11 cellular contexts compared by ENCODE assay signal in genomic region chr17:75758131-75758905, GRCh38. TPM values are rescaled to one million over a fixed set of nuclear protein-coding genes. Genes with fewer than 3 reads are reported as not detected.
A peak's percentile ranks its signal among the peaks of the same experiment; 100 is the strongest.
DNase-seq lines count a peak whose midpoint lies in the region; ATAC-seq, FAIRE-seq and TF ChIP-seq lines count a peak whose summit lies in the region.
"Had no signal": no experiment of that assay in that cellular context is flagged by ENCODE, and none has a peak within 500 bp of the region (broad histone marks: within the 10 kb centered on the region; RNA-seq: fewer than 3 reads in every experiment).

No MANE protein-coding gene starts in this region.

- H3K27me3 ChIP-seq in GM06990 (replicated peaks; ENCODE audit: control insufficient read depth, insufficient read depth, low read length) (no peaks in the 10 kb centered on the region), Karpas-422 (ENCODE audit: low read length) (no peaks in the 10 kb centered on the region), bronchial epithelial cell (ENCODE audit: control insufficient read depth, insufficient read depth, low read length) (no peaks in the 10 kb centered on the region), osteoblast (ENCODE audit: insufficient read depth, low read length) (no peaks in the 10 kb centered on the region)
- H3K27me3 ChIP-seq: transverse colon had no signal

- no peak for FAIRE-seq in bronchial epithelial cell (lab: Jason Lieb, UNC)

- H3K9me2 ChIP-seq in Karpas-422 (replicated peaks; ENCODE audit: insufficient read depth, low read length) = no peaks in the 10 kb centered on the region

- H3K4me3 ChIP-seq in GM06990 (replicated peaks; ENCODE audit: low read depth, low read length) (no peak overlapping the region), Karpas-422 (ENCODE audit: low read length) (no peak overlapping the region), bronchial epithelial cell (ENCODE audit: low read depth, low read length) (no peak overlapping the region), osteoblast (ENCODE audit: insufficient read depth, low read length) (no peak overlapping the region)
- H3K4me3 ChIP-seq: lung, transverse colon had no signal

- H3K9ac ChIP-seq in Karpas-422 (ENCODE audit: low read length) = no peak overlapping the region

- H3K9me3 Mint-ChIP-seq in stimulated activated memory B cell treated with anti-CD40 and anti-IgM and Interleukin-4, amounts not matched to agents 10 μg/mL and 1 μg/mL and 100 μg/mL, for 72 hours = no peaks in the 10 kb centered on the region

- no peak for DNase-seq in GM06990 (ENCODE audit: extremely low read depth, insufficient read length)
- peak; percentile 57 for DNase-seq in Karpas-422
- no peak for DNase-seq in bronchial epithelial cell (ENCODE audit: low read depth)
- peak; percentile 61 for DNase-seq in osteoblast (ENCODE audit: insufficient read length, low spot score, missing footprints)
- DNase-seq: GDM1, NCI-H1694, transverse colon had no signal

- TF ChIP-seq CTCF in GM06990 (IDR thresholded peaks at IDR 0.05; ENCODE audit: insufficient read depth, low read length, poor library complexity, severe bottlenecking) = peak; percentile 38
- TF ChIP-seq CTCF in bronchial epithelial cell (IDR thresholded peaks at IDR 0.05; ENCODE audit: insufficient read depth, low read length, severe bottlenecking) = peak; percentile 26
- TF ChIP-seq CTCF in osteoblast (IDR thresholded peaks at IDR 0.05; ENCODE audit: extremely low read depth, low read depth, low read length) = peak; percentile 27

- H3K27ac Mint-ChIP-seq in stimulated activated memory B cell treated with anti-CD40 and anti-IgM and Interleukin-4, amounts not matched to agents 10 μg/mL and 1 μg/mL and 100 μg/mL, for 72 hours = no peak overlapping the region

- H3K9me3 ChIP-seq in Karpas-422 (ENCODE audit: low read length) (no peaks in the 10 kb centered on the region), osteoblast (ENCODE audit: low read depth, low read length) (no peaks in the 10 kb centered on the region)
- H3K9me3 ChIP-seq: transverse colon had no signal

- H3K4me1 ChIP-seq in Karpas-422 (ENCODE audit: low read length) (peaks cover 11% of the 10 kb centered on the region), osteoblast (ENCODE audit: insufficient read depth, low read length) (peaks cover 9% of the 10 kb centered on the region)

- H3K36me3 Mint-ChIP-seq in stimulated activated memory B cell treated with anti-CD40 and anti-IgM and Interleukin-4, amounts not matched to agents 10 μg/mL and 1 μg/mL and 100 μg/mL, for 72 hours = peaks cover 17% of the 10 kb centered on the region

- H3K27me3 Mint-ChIP-seq in stimulated activated memory B cell treated with anti-CD40 and anti-IgM and Interleukin-4, amounts not matched to agents 10 μg/mL and 1 μg/mL and 100 μg/mL, for 72 hours = no peaks in the 10 kb centered on the region

- ATAC-seq in stimulated activated memory B cell treated with anti-CD40 and anti-IgM and Interleukin-4, amounts not matched to agents 10 μg/mL and 1 μg/mL and 100 μg/mL, for 72 hours = no peak
- ATAC-seq in GM18868 (IDR thresholded peaks at IDR 0.05; ENCODE audit: unreplicated experiment) = no peak
- ATAC-seq in GM21390 (IDR thresholded peaks at IDR 0.05; ENCODE audit: unreplicated experiment) = no peak

- no peaks in the 10 kb centered on the region for H3K79me2 ChIP-seq in Karpas-422 (ENCODE audit: low read length)
- no peaks in the 10 kb centered on the region for H3K79me2 ChIP-seq in osteoblast (ENCODE audit: insufficient read depth, low read length)

- H4K20me1 ChIP-seq in Karpas-422 (ENCODE audit: insufficient read depth, low read depth, low read length) = no peaks in the 10 kb centered on the region
- H4K20me1 ChIP-seq in osteoblast (ENCODE audit: insufficient read depth, low read length) = no peaks in the 10 kb centered on the region

- H2AFZ ChIP-seq in Karpas-422 (ENCODE audit: low read length) = no peak overlapping the region
- no peak overlapping the region for H2AFZ ChIP-seq in osteoblast (ENCODE audit: low read length)

- H3K36me3 ChIP-seq in GM06990 (ENCODE audit: control insufficient read depth, insufficient read depth, low read length) (no peaks in the 10 kb centered on the region), Karpas-422 (ENCODE audit: insufficient read depth, low read length) (no peaks in the 10 kb centered on the region), bronchial epithelial cell (ENCODE audit: control insufficient read depth, insufficient read depth, low read length) (peaks cover 41% of the 10 kb centered on the region), osteoblast (ENCODE audit: insufficient read depth, low read length) (no peaks in the 10 kb centered on the region)

- H3K27ac ChIP-seq in Karpas-422 (ENCODE audit: low read length) (no peak overlapping the region), osteoblast (ENCODE audit: low read depth, low read length) (no peak overlapping the region)
- H3K27ac ChIP-seq: transverse colon had no signal

- no peak overlapping the region for H3K4me2 ChIP-seq in Karpas-422 (ENCODE audit: low read depth, low read length, poor library complexity, severe bottlenecking)
- H3K4me2 ChIP-seq in osteoblast (ENCODE audit: insufficient read depth, low read length) = no peak overlapping the region

- peaks cover 21% of the 10 kb centered on the region for H3K4me1 Mint-ChIP-seq in stimulated activated memory B cell treated with anti-CD40 and anti-IgM and Interleukin-4, amounts not matched to agents 10 μg/mL and 1 μg/mL and 100 μg/mL, for 72 hours

- H3K4me3 Mint-ChIP-seq in stimulated activated memory B cell treated with anti-CD40 and anti-IgM and Interleukin-4, amounts not matched to agents 10 μg/mL and 1 μg/mL and 100 μg/mL, for 72 hours = no peak overlapping the region

RNA-seq across cellular contexts. Expression of gene GALK1, which starts 6.7 kb away (rescaled TPM):
- total RNA-seq in Karpas-422 (2014; rRNA removed; shearing (Covaris generic); ENCODE audit: low replicate concordance) = 23.9 and 28.3 TPM in 2 replicates
- total RNA-seq in bronchial epithelial cell (13.4 and 32.8 TPM in 2 replicates), osteoblast (25.3 and 27.7 TPM in 2 replicates)

RNA-seq across cellular contexts. Expression of gene UNK, which starts 26.3 kb away (rescaled TPM):
- 22.9 and 49.0 TPM in 2 replicates for total RNA-seq in Karpas-422 (2014; rRNA removed; shearing (Covaris generic); ENCODE audit: low replicate concordance)
- total RNA-seq in bronchial epithelial cell (10.8 and 11.4 TPM in 2 replicates), osteoblast (18.5 and 23.6 TPM in 2 replicates)

RNA-seq across cellular contexts. Expression of gene ITGB4, which starts 37.1 kb away (rescaled TPM):
- total RNA-seq in Karpas-422 (2014; rRNA removed; shearing (Covaris generic); ENCODE audit: low replicate concordance) = 0.11 and 0.19 TPM in 2 replicates
- total RNA-seq in bronchial epithelial cell (297 and 565 TPM in 2 replicates), osteoblast (0.29 and 0.36 TPM in 2 replicates)

Comparison
In these comparisons a context has a peak if more than half of its experiments do, and no peak if none do; other contexts are left out.
1. DNase-seq: peak in Karpas-422 (single experiment) and osteoblast (single experiment); none in GM06990 (single experiment) and bronchial epithelial cell (single experiment).
2. RNA of gene ITGB4, which starts 37.1 kb away (total RNA-seq): 297 to 565 TPM in bronchial epithelial cell; 0.29 to 0.36 TPM in osteoblast and 0.11 to 0.19 TPM in Karpas-422; every median in the first group is over 100 times any median in the second.
3. Peak in every context shown above with its lines, with median percentiles within 50 percentile points of each other: CTCF ChIP-seq.